Comparison of ENCODE assay signal across 25 cellular contexts in genomic region chr9:126496181-126496576, GRCh38.
A peak's percentile ranks its signal among the peaks of the same experiment; 100 is the strongest.
DNase-seq lines count a peak whose midpoint lies in the region; ATAC-seq and TF ChIP-seq lines count a peak whose summit lies in the region.
"Had no signal": no experiment of that assay in that cellular context is flagged by ENCODE, and none has a peak within 500 bp of the region (broad histone marks: within the 10 kb centered on the region; RNA-seq: fewer than 3 reads in every experiment).

No MANE protein-coding gene starts in this region.

- no peaks in the 10 kb centered on the region for H3K79me2 ChIP-seq in mesendoderm (ENCODE audit: control insufficient read depth, insufficient read depth, low read length)

- H2BK120ac ChIP-seq in mesendoderm (ENCODE audit: low read depth, low read length), result no peak overlapping the region

- CTCF ChIA-PET in HEK293 (lab: Yijun Ruan, JAX), result no interaction called here

- H3K9me3 ChIP-seq in HEK293 (ENCODE audit: control insufficient read depth, insufficient read depth, low read depth, low read length) (no peaks in the 10 kb centered on the region), tibial artery (no peaks in the 10 kb centered on the region), right lobe of liver (no peaks in the 10 kb centered on the region)
- H3K9me3 ChIP-seq: A549; BE2C; BLaER1 treated with 17β-estradiol and CSF1 and Interleukin-3, amounts not matched to agents 10 nM and 100 nM had no signal

- H3K36me3 ChIP-seq in HEK293 (ENCODE audit: control insufficient read depth in 2 of 2, insufficient read depth in 1 of 2, low read length in 2 of 2) (no peaks in the 10 kb centered on the region), tibial artery (no peaks in the 10 kb centered on the region), right lobe of liver (no peaks in the 10 kb centered on the region), mesendoderm (ENCODE audit: control insufficient read depth, insufficient read depth, low read length) (no peaks in the 10 kb centered on the region)
- H3K36me3 ChIP-seq: BE2C; BLaER1 treated with 17β-estradiol and CSF1 and Interleukin-3, amounts not matched to agents 10 nM and 100 nM had no signal

- no peak overlapping the region for H4K8ac ChIP-seq in mesendoderm (ENCODE audit: low read depth, low read length)

- no peak overlapping the region for H3K4me2 ChIP-seq in mesendoderm (ENCODE audit: low read length)
- H3K4me2 ChIP-seq: A549, GM23338 had no signal

- no peak overlapping the region for H4K5ac ChIP-seq in mesendoderm (ENCODE audit: low read length)

- H3K4ac ChIP-seq in mesendoderm (ENCODE audit: low read depth, low read length), result no peak overlapping the region

- no peak for TF ChIP-seq CTCF in HEK293 (tag by site-specific recombination; IDR thresholded peaks at IDR 0.05)
- no peak for TF ChIP-seq CTCF in endothelial cell (IDR thresholded peaks at IDR 0.05; ENCODE audit: unreplicated experiment)
- no peak for TF ChIP-seq CTCF in tibial artery (IDR thresholded peaks at IDR 0.05)
- no peak for TF ChIP-seq CTCF in right lobe of liver (IDR thresholded peaks at IDR 0.05)

- no peak overlapping the region for H3K56ac ChIP-seq in mesendoderm (ENCODE audit: low read length)

- intact Hi-C loops in tibial artery (cut with DNase I; ENCODE audit: low total_unique reads), result loop anchor here (5.0 kb wide), 1 partner anchor 99 kb away; no protein-coding TSS in a partner anchor
- intact Hi-C loops in right lobe of liver (cut with DNase I), result loop anchor here in 1 of 2 donors (5.0 to 10.0 kb wide), 2 partner anchors 61 to 181 kb away; no protein-coding TSS in a partner anchor

- no peak overlapping the region for H2BK5ac ChIP-seq in mesendoderm (ENCODE audit: low read length)

- H3K9ac ChIP-seq in mesendoderm (ENCODE audit: low read length), result no peak overlapping the region

- no peaks in the 10 kb centered on the region for H3K9me3 Mint-ChIP-seq in central memory CD8-positive, alpha-beta T cell
- no peaks in the 10 kb centered on the region for H3K9me3 Mint-ChIP-seq in endothelial cell (ENCODE audit: unreplicated experiment)
- no peaks in the 10 kb centered on the region for H3K9me3 Mint-ChIP-seq in stimulated activated effector memory CD8-positive, alpha-beta T cell treated with anti-CD3 and anti-CD28 coated beads, Interleukin-12 subunit alpha, Interleukin-12 subunit beta, amount 100 ng/mL, for 72 hours
- H3K9me3 Mint-ChIP-seq: CD14-positive monocyte; CD4-positive, alpha-beta T cell; CD8-positive, alpha-beta memory T cell; GM23338; H9; HFFc6 had no signal

- POLR2A ChIA-PET in HEK293 (lab: Yijun Ruan, JAX), result no interaction called here

- H3K27ac Mint-ChIP-seq in central memory CD8-positive, alpha-beta T cell (ENCODE audit: low read depth), result peak overlapping the region; percentile 16
- H3K27ac Mint-ChIP-seq in endothelial cell (ENCODE audit: unreplicated experiment), result peak overlapping the region; percentile 78
- peak overlapping the region; percentile 74 for H3K27ac Mint-ChIP-seq in stimulated activated effector memory CD8-positive, alpha-beta T cell treated with anti-CD3 and anti-CD28 coated beads, Interleukin-12 subunit alpha, Interleukin-12 subunit beta, amount 100 ng/mL, for 72 hours
- H3K27ac Mint-ChIP-seq: CD4-positive, alpha-beta T cell; GM23338; HFFc6 had no signal

- WGBS in right lobe of liver (ENCODE audit: insufficient coverage, low coverage, low lambda C conversion rate, missing lambda C conversion rate), result 100% methylated on average over 2 of the region's 3 CpGs
- no CpG with 5 or more reads among the region's 3 CpGs for WGBS in mesendoderm (ENCODE audit: extremely low coverage, insufficient coverage, low lambda C conversion rate)

- no peak overlapping the region for H3K27ac ChIP-seq in HEK293 (ENCODE audit: extremely low read depth, low read depth, low read length)
- H3K27ac ChIP-seq in tibial artery, result no peak overlapping the region
- no peak overlapping the region for H3K27ac ChIP-seq in right lobe of liver
- no peak overlapping the region for H3K27ac ChIP-seq in mesendoderm (ENCODE audit: low read depth, low read length)
- H3K27ac ChIP-seq: A549; BLaER1 treated with 17β-estradiol and CSF1 and Interleukin-3, amounts not matched to agents 10 nM and 100 nM had no signal

- ATAC-seq in central memory CD8-positive, alpha-beta T cell (replicated peaks; ENCODE audit: extremely low read depth, poor library complexity, severe bottlenecking), result no peak
- ATAC-seq in stimulated activated effector memory CD8-positive, alpha-beta T cell treated with anti-CD3 and anti-CD28 coated beads, Interleukin-12 subunit alpha, Interleukin-12 subunit beta, amount 100 ng/mL, for 72 hours, result no peak
- no peak for ATAC-seq in right lobe of liver
- ATAC-seq: A549, GM12878, GM23338, HCT116 had no signal

- H3K18ac ChIP-seq in mesendoderm (ENCODE audit: low read length), result no peak overlapping the region

- peaks cover 29% of the 10 kb centered on the region for H3K4me1 Mint-ChIP-seq in central memory CD8-positive, alpha-beta T cell
- peaks cover 41% of the 10 kb centered on the region for H3K4me1 Mint-ChIP-seq in endothelial cell (ENCODE audit: unreplicated experiment)
- peaks cover 36% of the 10 kb centered on the region for H3K4me1 Mint-ChIP-seq in stimulated activated effector memory CD8-positive, alpha-beta T cell treated with anti-CD3 and anti-CD28 coated beads, Interleukin-12 subunit alpha, Interleukin-12 subunit beta, amount 100 ng/mL, for 72 hours

- no peaks in the 10 kb centered on the region; the same call in 1 of the 2 replicates for H3K4me1 ChIP-seq in HEK293 (ENCODE audit: control insufficient read depth, insufficient read depth, low read length)
- H3K4me1 ChIP-seq in tibial artery, result peaks cover 0 to 27% (median 17%) of the 10 kb centered on the region in 4 donors
- peaks cover 0 to 4% (median 0%) of the 10 kb centered on the region in 4 donors for H3K4me1 ChIP-seq in right lobe of liver
- H3K4me1 ChIP-seq in mesendoderm (ENCODE audit: control insufficient read depth, low read depth, low read length), result no peaks in the 10 kb centered on the region

- H3K4me3 ChIP-seq in HEK293 (ENCODE audit: low read depth, low read length) (no peak overlapping the region), tibial artery (no peak overlapping the region), right lobe of liver (no peak overlapping the region), mesendoderm (ENCODE audit: low read length) (no peak overlapping the region)
- H3K4me3 ChIP-seq: A549; BLaER1 treated with 17β-estradiol and CSF1 and Interleukin-3, amounts not matched to agents 10 nM and 100 nM; GM12878; GM23338 had no signal

- no peak overlapping the region for H2BK15ac ChIP-seq in mesendoderm (replicated peaks; ENCODE audit: low read depth)

- H3K23ac ChIP-seq in mesendoderm (ENCODE audit: low read length), result no peak overlapping the region

- no peak overlapping the region for H2AK5ac ChIP-seq in mesendoderm (ENCODE audit: low read length)

- H3K27me3 Mint-ChIP-seq in central memory CD8-positive, alpha-beta T cell, result no peaks in the 10 kb centered on the region
- H3K27me3 Mint-ChIP-seq in endothelial cell (ENCODE audit: unreplicated experiment), result peaks cover 9% of the 10 kb centered on the region

- no peak overlapping the region for H3K4me3 Mint-ChIP-seq in central memory CD8-positive, alpha-beta T cell
- H3K4me3 Mint-ChIP-seq in endothelial cell (ENCODE audit: unreplicated experiment), result peak overlapping the region; percentile 12
- H3K4me3 Mint-ChIP-seq in stimulated activated effector memory CD8-positive, alpha-beta T cell treated with anti-CD3 and anti-CD28 coated beads, Interleukin-12 subunit alpha, Interleukin-12 subunit beta, amount 100 ng/mL, for 72 hours, result no peak overlapping the region
- H3K4me3 Mint-ChIP-seq: CD14-positive monocyte; CD4-positive, alpha-beta T cell; CD8-positive, alpha-beta memory T cell; GM23338; H9; HFFc6 had no signal

- H3K27me3 ChIP-seq in tibial artery (peaks cover 0 to 3% of the 10 kb centered on the region in 2 donors), right lobe of liver (no peaks in the 10 kb centered on the region), mesendoderm (ENCODE audit: insufficient read depth, low read length, poor library complexity) (no peaks in the 10 kb centered on the region)

- DNase-seq in central memory CD8-positive, alpha-beta T cell (ENCODE audit: low spot score in 2 of 2), result no peak
- no peak for DNase-seq in endothelial cell (ENCODE audit: low spot score)
- no peak for DNase-seq in stimulated activated effector memory CD8-positive, alpha-beta T cell treated with anti-CD3 and anti-CD28 coated beads, Interleukin-12 subunit alpha, Interleukin-12 subunit beta, amount 100 ng/mL, for 72 hours (ENCODE audit: low spot score in 2 of 2)
- no peak for DNase-seq in tibial artery
- DNase-seq in right lobe of liver, result no peak
- no peak for DNase-seq in mesendoderm
- DNase-seq: 8988T; ACHN; AML-193; BE2C; CD4-positive, alpha-beta T cell; DMS 273 treated with DMSO at 0.1 percent for 48 hours; DMS79; EL; GDM1; H9; HFFc6 had no signal

- H3K36me3 Mint-ChIP-seq in central memory CD8-positive, alpha-beta T cell (ENCODE audit: insufficient read depth), result peaks cover 17% of the 10 kb centered on the region
- no peaks in the 10 kb centered on the region for H3K36me3 Mint-ChIP-seq in endothelial cell (ENCODE audit: low read depth, unreplicated experiment)
- H3K36me3 Mint-ChIP-seq in stimulated activated effector memory CD8-positive, alpha-beta T cell treated with anti-CD3 and anti-CD28 coated beads, Interleukin-12 subunit alpha, Interleukin-12 subunit beta, amount 100 ng/mL, for 72 hours, result no peaks in the 10 kb centered on the region

- H3K79me1 ChIP-seq in mesendoderm (ENCODE audit: low read length), result no peaks in the 10 kb centered on the region

- no peak for TF ChIP-seq POLR2A in right lobe of liver (IDR thresholded peaks at IDR 0.05)

TF ChIP-seq in HEK293, 187 proteins besides CTCF, POLR2A, EP300 and RAD21:
- TF ChIP-seq EGR2 (tag by site-specific recombination; IDR thresholded peaks at IDR 0.05; ENCODE audit: low read depth), result peak; percentile 73
- peak; percentile 76; the same call in 1 of the 2 replicates for TF ChIP-seq ZFHX2 (tag by site-specific recombination; conservative IDR thresholded peaks at IDR 0.05)
- no peak for TF ChIP-seq ZNF157 (tag by site-specific recombination; IDR thresholded peaks at IDR 0.05)

Comparison
In these comparisons a context has a peak if more than half of its experiments do, and no peak if none do; other contexts are left out.
1. H3K27ac Mint-ChIP-seq: peak in every context shown above with its lines; median percentile 78 in endothelial cell; 74 in stimulated activated effector memory CD8-positive, alpha-beta T cell treated with anti-CD3 and anti-CD28 coated beads, Interleukin-12 subunit alpha, Interleukin-12 subunit beta, amount 100 ng/mL, for 72 hours; 16 in central memory CD8-positive, alpha-beta T cell.